Comparison of ENCODE assay signal across 22 cellular contexts in genomic region chr4:66639361-66639760, GRCh38.
DNase-seq lines count a peak whose midpoint lies in the region; ATAC-seq and TF ChIP-seq lines count a peak whose summit lies in the region.
"Had no signal": no experiment of that assay in that cellular context is flagged by ENCODE, and none has a peak within 500 bp of the region (broad histone marks: within the 10 kb centered on the region; RNA-seq: fewer than 3 reads in every experiment).

No MANE protein-coding gene starts in this region.

- no peaks in the 10 kb centered on the region for H3K27me3 Mint-ChIP-seq in progenitor cell of endocrine pancreas
- H3K27me3 Mint-ChIP-seq: activated CD4-positive, alpha-beta T cell treated with anti-CD3 and anti-CD28 coated beads, Interleukin-2, amount 10 ng/mL, durations not matched to agents 7 days and 5 days; CD4-positive, alpha-beta T cell; stimulated activated naive CD8-positive, alpha-beta T cell treated with anti-CD3 and anti-CD28 coated beads, Interleukin-15, Interleukin-2, amounts not matched to agents 100 ng/mL and 50 ng/mL, for 24 hours had no signal

- H3K4me1 Mint-ChIP-seq in progenitor cell of endocrine pancreas (ENCODE audit: low read depth), result no peaks in the 10 kb centered on the region
- H3K4me1 Mint-ChIP-seq: activated CD4-positive, alpha-beta T cell treated with anti-CD3 and anti-CD28 coated beads, Interleukin-2, amount 10 ng/mL, durations not matched to agents 7 days and 5 days had no signal

- POLR2A ChIA-PET in GM10248 (lab: Yijun Ruan, JAX), result no interaction called here

- no peak overlapping the region for H3K27ac Mint-ChIP-seq in progenitor cell of endocrine pancreas
- H3K27ac Mint-ChIP-seq: activated CD4-positive, alpha-beta T cell treated with anti-CD3 and anti-CD28 coated beads, Interleukin-2, amount 10 ng/mL, durations not matched to agents 7 days and 5 days; CD4-positive, alpha-beta T cell; endodermal cell; stimulated activated naive CD8-positive, alpha-beta T cell treated with anti-CD3 and anti-CD28 coated beads, Interleukin-15, Interleukin-2, amounts not matched to agents 100 ng/mL and 50 ng/mL, for 24 hours had no signal

- CTCF ChIA-PET in GM10248 (lab: Yijun Ruan, JAX), result interaction anchor here (0.8 to 3.0 kb wide), 2 partner anchors 9 to 93 kb away, joined by 3 to 11 read pairs; no protein-coding TSS in a partner anchor

- H3K9me3 Mint-ChIP-seq in progenitor cell of endocrine pancreas (ENCODE audit: low read depth), result no peaks in the 10 kb centered on the region
- H3K9me3 Mint-ChIP-seq: activated CD4-positive, alpha-beta T cell treated with anti-CD3 and anti-CD28 coated beads, Interleukin-2, amount 10 ng/mL, durations not matched to agents 7 days and 5 days; endodermal cell; stimulated activated naive CD8-positive, alpha-beta T cell treated with anti-CD3 and anti-CD28 coated beads, Interleukin-15, Interleukin-2, amounts not matched to agents 100 ng/mL and 50 ng/mL, for 24 hours had no signal

- TF ChIP-seq CTCF in fibroblast of the aortic adventitia (IDR thresholded peaks at IDR 0.05; ENCODE audit: insufficient read depth, low read length) (no peak), progenitor cell of endocrine pancreas (IDR thresholded peaks at IDR 0.05; ENCODE audit: unreplicated experiment) (no peak), GM10248 (IDR thresholded peaks at IDR 0.05; ENCODE audit: control extremely low read depth, extremely low read depth, low read depth, missing control alignments) (no peak)

- H3K36me3 Mint-ChIP-seq in progenitor cell of endocrine pancreas (ENCODE audit: insufficient read depth), result no peaks in the 10 kb centered on the region

- no peak overlapping the region for H3K4me3 Mint-ChIP-seq in progenitor cell of endocrine pancreas (ENCODE audit: low read depth)
- H3K4me3 Mint-ChIP-seq: activated CD4-positive, alpha-beta T cell treated with anti-CD3 and anti-CD28 coated beads, Interleukin-2, amount 10 ng/mL, durations not matched to agents 7 days and 5 days; CD4-positive, alpha-beta T cell; endodermal cell; stimulated activated naive CD8-positive, alpha-beta T cell treated with anti-CD3 and anti-CD28 coated beads, Interleukin-15, Interleukin-2, amounts not matched to agents 100 ng/mL and 50 ng/mL, for 24 hours had no signal

- no peak overlapping the region for H3K4me3 ChIP-seq in fibroblast of the aortic adventitia (ENCODE audit: low read depth, low read length)
- H3K4me3 ChIP-seq: adrenal gland, right atrium auricular region had no signal

- DNase-seq in EH (ENCODE audit: low read depth), result peak; percentile 69
- DNase-seq in M059J (ENCODE audit: low read depth), result peak; percentile 57
- DNase-seq in RPMI7951 (ENCODE audit: low read depth), result peak; percentile 15
- peak; percentile 78 for DNase-seq in fibroblast of the aortic adventitia (ENCODE audit: low read depth)
- DNase-seq in progenitor cell of endocrine pancreas (ENCODE audit: low spot score, unreplicated experiment), result no peak
- DNase-seq in GM10248 (ENCODE audit: extremely low spot score), result no peak
- no peak for DNase-seq in islet precursor cell
- DNase-seq: activated CD4-positive, alpha-beta T cell treated with anti-CD3 and anti-CD28 coated beads, Interleukin-2, amount 10 ng/mL, durations not matched to agents 7 days and 5 days; activated CD8-positive, alpha-beta memory T cell treated with anti-CD3 and anti-CD28 coated beads, Interleukin-2, amount 50 U/mL, for 4 hours; activated effector memory CD4-positive, alpha-beta T cell treated with anti-CD3 and anti-CD28 coated beads, Interleukin-2, amount 50 U/mL, for 16 hours; adrenal gland; CD4-positive, alpha-beta T cell; DMS79 treated with DMSO at 0.1 percent for 48 hours; endodermal cell; GOT3; left colon; MM.1S; NCI-H2029 treated with DMSO at 0.1 percent for 48 hours; NCI-H774 had no signal

- ATAC-seq in GM18858 (IDR thresholded peaks at IDR 0.05; ENCODE audit: unreplicated experiment), result no peak
- ATAC-seq: left colon had no signal

Comparison
In these comparisons a context has a peak if more than half of its experiments do, and no peak if none do; other contexts are left out.
1. DNase-seq: peak in EH (single experiment), M059J (single experiment), RPMI7951 (single experiment) and fibroblast of the aortic adventitia (single experiment); none in progenitor cell of endocrine pancreas (single experiment), GM10248 (single experiment) and islet precursor cell (single experiment).